In genomic region chr4:190109390-190110011, GRCh38 we compare ENCODE assay signal across 11 cellular contexts. TPM values are rescaled to one million over a fixed set of nuclear protein-coding genes. Genes with fewer than 3 reads are reported as not detected.
A peak's percentile ranks its signal among the peaks of the same experiment; 100 is the strongest.
DNase-seq lines count a peak whose midpoint lies in the region; TF ChIP-seq lines count a peak whose summit lies in the region.
"Not testable (repeated sequence)": the region's sequence is repeated elsewhere in the genome, so short reads cannot be mapped to it uniquely, and the experiment has no call there.
"Had no signal": no experiment of that assay in that cellular context is flagged by ENCODE, and none has a peak within 500 bp of the region (broad histone marks: within the 10 kb centered on the region; RNA-seq: fewer than 3 reads in every experiment).

No MANE protein-coding gene starts in this region.

- intact Hi-C loops in prostate gland (cut with DNase I); testis (cut with DNase I; ENCODE audit: low total_unique reads): not testable (repeated sequence)

- H3K27me3 ChIP-seq in HUES64 (ENCODE audit: insufficient read depth, low read length); prostate gland (replicated peaks; ENCODE audit: insufficient read depth); testis: not testable (repeated sequence)

- H3K9ac ChIP-seq in HUES64 (ENCODE audit: low read depth, low read length) = not testable (repeated sequence)

- peaks cover 71% of the 10 kb centered on the region for H3K9me3 ChIP-seq in HUES64 (ENCODE audit: insufficient read depth, low read depth, low read length)
- H3K9me3 ChIP-seq in prostate gland, testis: not testable (repeated sequence)

- H3K4me1 ChIP-seq in HUES64 (ENCODE audit: insufficient read depth, low read length); prostate gland (replicated peaks); testis: not testable (repeated sequence)

- H3K4me3 ChIP-seq in HUES64 (ENCODE audit: low read length) = peak overlapping the region; percentile 24; the same call in 1 of the 2 replicates
- H3K4me3 ChIP-seq in prostate gland, testis: not testable (repeated sequence)

- peak; percentile 1 for DNase-seq in D341Med (ENCODE audit: low spot score)
- DNase-seq in RKO (ENCODE audit: low spot score) = peak; percentile 0
- peak; percentile 1 for DNase-seq in activated CD8-positive, alpha-beta memory T cell treated with anti-CD3 and anti-CD28 coated beads, Interleukin-2, amount 50 U/mL, for 4 hours
- DNase-seq in dedifferentiated amniotic fluid mesenchymal stem cell (ENCODE audit: extremely low spot score) = peak; percentile 21
- DNase-seq in inferior parietal cortex (ENCODE audit: extremely low spot score) = peak; percentile 1
- DNase-seq in prostate gland (ENCODE audit: low spot score) = peak; percentile 3
- DNase-seq in testis = peak; percentile 18

- H3K36me3 ChIP-seq in HUES64 (ENCODE audit: insufficient read depth, low read length); prostate gland; testis (ENCODE audit: low read depth, missing control alignments): not testable (repeated sequence)

- not testable (repeated sequence) for TF ChIP-seq CTCF in prostate gland (IDR thresholded peaks at IDR 0.05); testis (IDR thresholded peaks at IDR 0.05)

- not testable (repeated sequence) for TF ChIP-seq POLR2A in prostate gland (IDR thresholded peaks at IDR 0.05); testis (IDR thresholded peaks at IDR 0.05)

- WGBS in HUES64 = 49% methylated on average over 1 of the region's 1 CpG
- WGBS in prostate gland = 39% methylated on average over 1 of the region's 1 CpG
- WGBS in testis, 2 donors = 38 to 39% methylated on average over 1 of the region's 1 CpG

- H3K27ac ChIP-seq in HUES64 (ENCODE audit: low read depth, low read length); prostate gland; testis: not testable (repeated sequence)

RNA-seq across cellular contexts. Expression of gene DBET, which starts 45.2 kb away (rescaled TPM):
- not detected for polyA plus RNA-seq in HUES64 (2013, experiment 1 of 2)
- not detected for polyA plus RNA-seq in HUES64 (2013, experiment 2 of 2)
- under 1 TPM in 1 of 2 donors, not detected in 1; 0.05 TPM for total RNA-seq in prostate gland
- not detected for total RNA-seq in testis
- not detected for polyA plus RNA-seq in testis (ENCODE audit: insufficient read depth, low read depth, low replicate concordance)
- total RNA-seq: CD8-positive, alpha-beta memory T cell; H1; PC-3 had no signal
- polyA plus RNA-seq: CD8-positive, alpha-beta memory T cell; H1 had no signal
